ENCODE assay signal across 1 cellular context in genomic region chr17:38584350-38584925, GRCh38.
TF ChIP-seq lines count a peak whose summit lies in the region.

No MANE protein-coding gene starts in this region.

TF ChIP-seq in HepG2, 621 proteins besides CTCF, POLR2A, EP300 and RAD21 (continued from another document and continues in another):
- no peak for TF ChIP-seq TIGD3 (CRISPR knock-in tag; IDR thresholded peaks at IDR 0.05; ENCODE audit: borderline replicate concordance)
- TF ChIP-seq POLR2AphosphoS5 (IDR thresholded peaks at IDR 0.05; ENCODE audit: low read depth, low read length) = no peak
- no peak for TF ChIP-seq SUZ12 (IDR thresholded peaks at IDR 0.05; ENCODE audit: low read depth, low read length)
- TF ChIP-seq ZNF143 (CRISPR knock-in tag; IDR thresholded peaks at IDR 0.05) = no peak
- TF ChIP-seq BRD4 (CRISPR knock-in tag; IDR thresholded peaks at IDR 0.05) = no peak
- 0 out of 2 replicates have a peak, but pooled peaks have one; percentile 16 for TF ChIP-seq ISL2 (CRISPR knock-in tag; IDR thresholded peaks at IDR 0.05)
- TF ChIP-seq MYPOP (CRISPR knock-in tag; IDR thresholded peaks at IDR 0.05) = peak; percentile 67; the same call in 1 of the 2 replicates
- no peak for TF ChIP-seq ZBTB40 (IDR thresholded peaks at IDR 0.05)
- no peak for TF ChIP-seq ZBTB40 (CRISPR knock-in tag; IDR thresholded peaks at IDR 0.05)
- TF ChIP-seq NFYC (CRISPR knock-in tag; IDR thresholded peaks at IDR 0.05) = no peak
- no peak for TF ChIP-seq MAFK (conservative IDR thresholded peaks at IDR 0.05 in 1 of 2, IDR thresholded peaks at IDR 0.05 in 1 of 2; ENCODE audit: low read length in 2 of 2)
- no peak for TF ChIP-seq ZMAT5 (CRISPR knock-in tag; IDR thresholded peaks at IDR 0.05; ENCODE audit: borderline replicate concordance, low read depth)
- TF ChIP-seq MEF2D (CRISPR knock-in tag; IDR thresholded peaks at IDR 0.05) = no peak
- peak; percentile 54; the same call in 1 of the 2 replicates for TF ChIP-seq RFXANK (CRISPR knock-in tag; IDR thresholded peaks at IDR 0.05)
- no peak for TF ChIP-seq TEF (CRISPR knock-in tag; IDR thresholded peaks at IDR 0.05)
- TF ChIP-seq ZNF567 (CRISPR knock-in tag; IDR thresholded peaks at IDR 0.05; ENCODE audit: borderline replicate concordance) = no peak
- 0 out of 2 replicates have a peak, but pooled peaks have one; percentile 18 for TF ChIP-seq POGZ (CRISPR knock-in tag; IDR thresholded peaks at IDR 0.05)
- TF ChIP-seq ZNF768 (CRISPR knock-in tag; IDR thresholded peaks at IDR 0.05) = peak; percentile 60; the same call in 1 of the 2 replicates
- no peak for TF ChIP-seq ESRRA (CRISPR knock-in tag; IDR thresholded peaks at IDR 0.05; ENCODE audit: low read depth)
- TF ChIP-seq HNRNPLL (IDR thresholded peaks at IDR 0.05; ENCODE audit: low read depth, low read length, poor library complexity, severe bottlenecking) = no peak
- TF ChIP-seq ZBTB3 (CRISPR knock-in tag; IDR thresholded peaks at IDR 0.05; ENCODE audit: borderline replicate concordance, low read depth) = no peak
- no peak for TF ChIP-seq AKNA (CRISPR knock-in tag; IDR thresholded peaks at IDR 0.05; ENCODE audit: borderline replicate concordance)
- no peak for TF ChIP-seq ATF3 (CRISPR knock-in tag; IDR thresholded peaks at IDR 0.05)
- no peak for TF ChIP-seq KLF6 (CRISPR knock-in tag; IDR thresholded peaks at IDR 0.05)
- peak; percentile 74; the same call in 1 of the 2 replicates for TF ChIP-seq HNF1B (CRISPR knock-in tag; IDR thresholded peaks at IDR 0.05)
- TF ChIP-seq TBP (CRISPR knock-in tag; IDR thresholded peaks at IDR 0.05) = no peak
- no peak; the same call in 1 of the 2 replicates for TF ChIP-seq TOPORS (CRISPR knock-in tag; IDR thresholded peaks at IDR 0.05)
- TF ChIP-seq SRSF9 (IDR thresholded peaks at IDR 0.05; ENCODE audit: borderline replicate concordance, insufficient read depth, low read depth, low read length, poor library complexity, severe bottlenecking) = no peak
- TF ChIP-seq GMEB2 (CRISPR knock-in tag; IDR thresholded peaks at IDR 0.05; ENCODE audit: low read depth) = no peak
- peak; percentile 73 for TF ChIP-seq GABPB1 (CRISPR knock-in tag; IDR thresholded peaks at IDR 0.05)
- TF ChIP-seq KDM3A (CRISPR knock-in tag; IDR thresholded peaks at IDR 0.05; ENCODE audit: low read depth) = 0 out of 2 replicates have a peak, but pooled peaks have one; percentile 43
- peak; percentile 60; the same call in 1 of the 2 replicates for TF ChIP-seq HOXA3 (CRISPR knock-in tag; IDR thresholded peaks at IDR 0.05)
- TF ChIP-seq ZNF232 (CRISPR knock-in tag; IDR thresholded peaks at IDR 0.05; ENCODE audit: borderline replicate concordance) = no peak
- no peak for TF ChIP-seq RAD51 (IDR thresholded peaks at IDR 0.05; ENCODE audit: borderline replicate concordance)
- TF ChIP-seq CBX1 (IDR thresholded peaks at IDR 0.05; ENCODE audit: low read depth) = no peak
- TF ChIP-seq ZNF776 (CRISPR knock-in tag; IDR thresholded peaks at IDR 0.05) = peak; percentile 82
- no peak for TF ChIP-seq ZNF383 (CRISPR knock-in tag; IDR thresholded peaks at IDR 0.05; ENCODE audit: borderline replicate concordance)
- TF ChIP-seq STAT5B (CRISPR knock-in tag; IDR thresholded peaks at IDR 0.05) = no peak
- TF ChIP-seq ZNF577 (CRISPR knock-in tag; IDR thresholded peaks at IDR 0.05; ENCODE audit: borderline replicate concordance, low read depth) = no peak
- TF ChIP-seq TARDBP (CRISPR knock-in tag; IDR thresholded peaks at IDR 0.05) = 0 out of 2 replicates have a peak, but pooled peaks have one; percentile 35
- TF ChIP-seq REPIN1 (CRISPR knock-in tag; IDR thresholded peaks at IDR 0.05; ENCODE audit: borderline replicate concordance, low read depth) = peak; percentile 64; the same call in 1 of the 2 replicates
- TF ChIP-seq ZNF614 (CRISPR knock-in tag; IDR thresholded peaks at IDR 0.05; ENCODE audit: borderline replicate concordance) = peak; percentile 38; the same call in 1 of the 2 replicates
